Comparison of ENCODE assay signal across 36 cellular contexts in genomic region chr2:119442850-119443249, GRCh38. TPM values are rescaled to one million over a fixed set of nuclear protein-coding genes. Genes with fewer than 3 reads are reported as not detected.
"Had no signal": no experiment of that assay in that cellular context is flagged by ENCODE, and none has a peak within 500 bp of the region (broad histone marks: within the 10 kb centered on the region; RNA-seq: fewer than 3 reads in every experiment).

No MANE protein-coding gene starts in this region.

- H3K9me3 ChIP-seq: ascending aorta, breast epithelium, colonic mucosa, esophagus muscularis mucosa, gastrocnemius medialis, heart left ventricle had no signal

- H3K27ac Mint-ChIP-seq: activated CD4-positive, alpha-beta memory T cell treated with anti-CD3 and anti-CD28 coated beads for 36 hours; activated CD4-positive, alpha-beta T cell treated with anti-CD3 and anti-CD28 coated beads for 36 hours; activated CD4-positive, alpha-beta T cell treated with anti-CD3 and anti-CD28 coated beads, Interleukin-2, amount 10 ng/mL, durations not matched to agents 24 days and 14 days; activated CD8-positive, alpha-beta memory T cell treated with anti-CD3 and anti-CD28 coated beads, Interleukin-2, amount 10 ng/mL, durations not matched to agents 7 days and 5 days; activated CD8-positive, alpha-beta T cell treated with anti-CD3 and anti-CD28 coated beads, Interleukin-2, amount 10 ng/mL, durations not matched to agents 7 days and 5 days; activated naive CD4-positive, alpha-beta T cell treated with anti-CD3 and anti-CD28 coated beads, Interleukin-2, amount 10 ng/mL, durations not matched to agents 7 days and 5 days; activated naive CD4-positive, alpha-beta T cell treated with anti-CD3 and anti-CD28 coated beads, Interleukin-2, amount 50 U/mL, for 72 hours; activated naive CD8-positive, alpha-beta T cell treated with anti-CD3 and anti-CD28 coated beads, Interleukin-2, amount 10 ng/mL, durations not matched to agents 7 days and 5 days; activated T-cell treated with anti-CD3 and anti-CD28 coated beads, Interleukin-2, amount 50 U/mL, for 24 hours; activated T-helper 17 cell treated with anti-CD3 and anti-CD28 coated beads, Interleukin-2, amount 50 U/mL, for 72 hours; brain; dendritic cell treated with granulocyte-macrophage colony-stimulating factor and Interleukin-4, amounts not matched to agents 40 ng/mL and 50 ng/mL, for 4 days; endodermal cell had no signal

- H3K9me3 Mint-ChIP-seq: activated CD4-positive, alpha-beta memory T cell treated with anti-CD3 and anti-CD28 coated beads for 36 hours; activated CD4-positive, alpha-beta T cell treated with anti-CD3 and anti-CD28 coated beads, Interleukin-2, amount 10 ng/mL, durations not matched to agents 24 days and 14 days; activated naive CD4-positive, alpha-beta T cell treated with anti-CD3 and anti-CD28 coated beads, Interleukin-2, amount 10 ng/mL, durations not matched to agents 7 days and 5 days; activated naive CD4-positive, alpha-beta T cell treated with anti-CD3 and anti-CD28 coated beads, Interleukin-2, amount 50 U/mL, for 72 hours; activated naive CD8-positive, alpha-beta T cell treated with anti-CD3 and anti-CD28 coated beads, Interleukin-2, amount 10 ng/mL, durations not matched to agents 7 days and 5 days; activated T-cell treated with anti-CD3 and anti-CD28 coated beads, Interleukin-2, amount 50 U/mL, for 24 hours; activated T-helper 17 cell treated with anti-CD3 and anti-CD28 coated beads, Interleukin-2, amount 50 U/mL, for 72 hours; brain; dendritic cell treated with granulocyte-macrophage colony-stimulating factor and Interleukin-4, amounts not matched to agents 40 ng/mL and 50 ng/mL, for 4 days; endodermal cell had no signal

- H3K36me3 ChIP-seq: breast epithelium, cardiac muscle cell, colonic mucosa, esophagus muscularis mucosa, gastrocnemius medialis, heart left ventricle had no signal

- H3K36me3 Mint-ChIP-seq: activated CD4-positive, alpha-beta memory T cell treated with anti-CD3 and anti-CD28 coated beads for 36 hours; activated CD8-positive, alpha-beta memory T cell treated with anti-CD3 and anti-CD28 coated beads, Interleukin-2, amount 10 ng/mL, durations not matched to agents 7 days and 5 days; activated naive CD4-positive, alpha-beta T cell treated with anti-CD3 and anti-CD28 coated beads, Interleukin-2, amount 10 ng/mL, durations not matched to agents 7 days and 5 days; activated naive CD4-positive, alpha-beta T cell treated with anti-CD3 and anti-CD28 coated beads, Interleukin-2, amount 50 U/mL, for 72 hours; activated naive CD8-positive, alpha-beta T cell treated with anti-CD3 and anti-CD28 coated beads, Interleukin-2, amount 10 ng/mL, durations not matched to agents 7 days and 5 days; brain had no signal

- H3K4me1 Mint-ChIP-seq: activated CD4-positive, alpha-beta T cell treated with anti-CD3 and anti-CD28 coated beads for 36 hours; activated CD8-positive, alpha-beta memory T cell treated with anti-CD3 and anti-CD28 coated beads, Interleukin-2, amount 10 ng/mL, durations not matched to agents 7 days and 5 days; activated naive CD4-positive, alpha-beta T cell treated with anti-CD3 and anti-CD28 coated beads, Interleukin-2, amount 10 ng/mL, durations not matched to agents 7 days and 5 days; activated naive CD8-positive, alpha-beta T cell treated with anti-CD3 and anti-CD28 coated beads, Interleukin-2, amount 10 ng/mL, durations not matched to agents 7 days and 5 days; activated T-helper 17 cell treated with anti-CD3 and anti-CD28 coated beads, Interleukin-2, amount 50 U/mL, for 72 hours; brain had no signal

- H3K27ac ChIP-seq: ascending aorta, breast epithelium, cardiac muscle cell, colonic mucosa, dorsolateral prefrontal cortex, esophagus muscularis mucosa, foreskin keratinocyte, gastrocnemius medialis, heart left ventricle had no signal

- H3K4me3 ChIP-seq: ascending aorta, breast epithelium, cardiac muscle cell, colonic mucosa, dorsolateral prefrontal cortex, esophagus muscularis mucosa, gastrocnemius medialis, heart left ventricle had no signal

- H3K27me3 ChIP-seq: ascending aorta, breast epithelium, cardiac muscle cell, colonic mucosa, dorsolateral prefrontal cortex, gastrocnemius medialis had no signal

- H3K4me3 Mint-ChIP-seq: activated CD4-positive, alpha-beta memory T cell treated with anti-CD3 and anti-CD28 coated beads for 36 hours; activated CD4-positive, alpha-beta T cell treated with anti-CD3 and anti-CD28 coated beads for 36 hours; activated CD4-positive, alpha-beta T cell treated with anti-CD3 and anti-CD28 coated beads, Interleukin-2, amount 10 ng/mL, durations not matched to agents 24 days and 14 days; activated CD8-positive, alpha-beta memory T cell treated with anti-CD3 and anti-CD28 coated beads, Interleukin-2, amount 10 ng/mL, durations not matched to agents 7 days and 5 days; activated CD8-positive, alpha-beta T cell treated with anti-CD3 and anti-CD28 coated beads, Interleukin-2, amount 10 ng/mL, durations not matched to agents 7 days and 5 days; activated naive CD4-positive, alpha-beta T cell treated with anti-CD3 and anti-CD28 coated beads, Interleukin-2, amount 10 ng/mL, durations not matched to agents 7 days and 5 days; activated naive CD8-positive, alpha-beta T cell treated with anti-CD3 and anti-CD28 coated beads, Interleukin-2, amount 10 ng/mL, durations not matched to agents 7 days and 5 days; activated T-cell treated with anti-CD3 and anti-CD28 coated beads, Interleukin-2, amount 50 U/mL, for 24 hours; activated T-helper 17 cell treated with anti-CD3 and anti-CD28 coated beads, Interleukin-2, amount 50 U/mL, for 72 hours; brain; dendritic cell treated with granulocyte-macrophage colony-stimulating factor and Interleukin-4, amounts not matched to agents 40 ng/mL and 50 ng/mL, for 4 days; endodermal cell had no signal

- DNase-seq: activated CD4-positive, alpha-beta memory T cell treated with anti-CD3 and anti-CD28 coated beads for 36 hours; activated CD4-positive, alpha-beta T cell treated with anti-CD3 and anti-CD28 coated beads for 36 hours; activated CD4-positive, alpha-beta T cell treated with anti-CD3 and anti-CD28 coated beads, Interleukin-2, amount 10 ng/mL, durations not matched to agents 24 days and 14 days; activated CD4-positive, CD25-positive, alpha-beta regulatory T cell; activated CD4-positive, CD25-positive, alpha-beta regulatory T cell treated with anti-CD3 and anti-CD28 coated beads, Interleukin-2, amount 50 U/mL, for 72 hours; activated CD8-positive, alpha-beta memory T cell treated with anti-CD3 and anti-CD28 coated beads, Interleukin-2, amount 10 ng/mL, durations not matched to agents 7 days and 5 days; activated CD8-positive, alpha-beta memory T cell treated with anti-CD3 and anti-CD28 coated beads, Interleukin-2, amount 50 U/mL, for 48 hours; activated CD8-positive, alpha-beta T cell treated with anti-CD3 and anti-CD28 coated beads, Interleukin-2, amount 10 ng/mL, durations not matched to agents 7 days and 5 days; activated gamma-delta T cell; activated naive CD4-positive, alpha-beta T cell; activated naive CD4-positive, alpha-beta T cell treated with anti-CD3 and anti-CD28 coated beads, Interleukin-2, amount 10 ng/mL, durations not matched to agents 7 days and 5 days; activated naive CD8-positive, alpha-beta T cell treated with anti-CD3 and anti-CD28 coated beads, Interleukin-2, amount 10 ng/mL, durations not matched to agents 7 days and 5 days; activated T-cell treated with anti-CD3 and anti-CD28 coated beads for 4 hours; activated T-cell treated with anti-CD3 and anti-CD28 coated beads, Interleukin-2, amount 50 U/mL, for 24 hours; central memory CD4-positive, alpha-beta T cell; cerebellar nuclear complex; colonic mucosa; dorsolateral prefrontal cortex; effector memory CD4-positive, alpha-beta T cell; erythroblast; foreskin keratinocyte; gastrocnemius medialis; glutamatergic neuron; heart left ventricle; T-helper 2 cell had no signal

- ATAC-seq: activated CD4-positive, alpha-beta T cell treated with anti-CD3 and anti-CD28 coated beads for 36 hours; activated CD8-positive, alpha-beta memory T cell treated with anti-CD3 and anti-CD28 coated beads, Interleukin-2, amount 10 ng/mL, durations not matched to agents 7 days and 5 days; activated CD8-positive, alpha-beta T cell treated with anti-CD3 and anti-CD28 coated beads, Interleukin-2, amount 10 ng/mL, durations not matched to agents 7 days and 5 days; activated naive CD4-positive, alpha-beta T cell treated with anti-CD3 and anti-CD28 coated beads, Interleukin-2, amount 50 U/mL, for 72 hours; activated T-helper 17 cell treated with anti-CD3 and anti-CD28 coated beads, Interleukin-2, amount 50 U/mL, for 72 hours; foreskin keratinocyte; gastrocnemius medialis; heart left ventricle had no signal

- H3K4me1 ChIP-seq: ascending aorta, breast epithelium, colonic mucosa, esophagus muscularis mucosa, foreskin keratinocyte, gastrocnemius medialis, heart left ventricle had no signal

RNA-seq across cellular contexts. Expression of gene TMEM37, which starts 11.2 kb away (rescaled TPM):
- total RNA-seq: activated CD4-positive, alpha-beta memory T cell treated with anti-CD3 and anti-CD28 coated beads for 36 hours; activated CD4-positive, alpha-beta T cell treated with anti-CD3 and anti-CD28 coated beads for 36 hours; activated CD4-positive, alpha-beta T cell treated with anti-CD3 and anti-CD28 coated beads, Interleukin-2, amount 10 ng/mL, durations not matched to agents 24 days and 14 days; activated CD8-positive, alpha-beta memory T cell treated with anti-CD3 and anti-CD28 coated beads for 36 hours; activated CD8-positive, alpha-beta memory T cell treated with anti-CD3 and anti-CD28 coated beads, Interleukin-2, amount 10 ng/mL, durations not matched to agents 7 days and 5 days; activated CD8-positive, alpha-beta T cell treated with anti-CD3 and anti-CD28 coated beads, Interleukin-2, amount 10 ng/mL, durations not matched to agents 7 days and 5 days; activated naive CD4-positive, alpha-beta T cell treated with anti-CD3 and anti-CD28 coated beads, Interleukin-2, amount 50 U/mL, for 72 hours; activated naive CD8-positive, alpha-beta T cell treated with anti-CD3 and anti-CD28 coated beads, Interleukin-2, amount 10 ng/mL, durations not matched to agents 7 days and 5 days; activated T-helper 17 cell treated with anti-CD3 and anti-CD28 coated beads, Interleukin-2, amount 50 U/mL, for 72 hours; T-helper 1 cell treated with Interleukin-12 subunit alpha and Interleukin-12 subunit beta and Interleukin-4 antibody, amounts not matched to agents 30 ng/mL and 1 ng/mL, for 36 hours had no signal
